In genomic region chr12:49541911-49542505, GRCh38 we compare ENCODE assay signal across 18 cellular contexts.
"Had no signal": no experiment of that assay in that cellular context is flagged by ENCODE, and none has a peak within 500 bp of the region (broad histone marks: within the 10 kb centered on the region; RNA-seq: fewer than 3 reads in every experiment).

No MANE protein-coding gene starts in this region.

- H3K27ac Mint-ChIP-seq: activated B cell treated with CpG ODN at 0.5 μM for 24 hours; activated naive CD4-positive, alpha-beta T cell treated with anti-CD3 and anti-CD28 coated beads, Interleukin-2, amount 10 ng/mL, durations not matched to agents 7 days and 5 days; activated T-helper 2 cell treated with anti-CD3 and anti-CD28 coated beads, Interferon-gamma antibody, Interleukin-2, Interleukin-4, amounts not matched to agents 10 μg/mL and 5 μg/mL and 100 μg/mL, durations not matched to agents 14 hours and 24 hours and 36 hours had no signal

- ATAC-seq: heart right ventricle, left lobe of liver had no signal

- H3K9me3 ChIP-seq: heart right ventricle, neutrophil, right atrium auricular region, transverse colon had no signal

- H3K36me3 Mint-ChIP-seq: activated naive CD4-positive, alpha-beta T cell treated with anti-CD3 and anti-CD28 coated beads, Interleukin-2, amount 10 ng/mL, durations not matched to agents 7 days and 5 days had no signal

- H3K4me3 ChIP-seq: cardiac muscle cell, heart right ventricle, right atrium auricular region, transverse colon had no signal

- H3K4me3 Mint-ChIP-seq: activated B cell treated with CpG ODN at 0.5 μM for 24 hours; activated naive CD4-positive, alpha-beta T cell treated with anti-CD3 and anti-CD28 coated beads, Interleukin-2, amount 10 ng/mL, durations not matched to agents 7 days and 5 days had no signal

- DNase-seq: activated B cell treated with CpG ODN at 0.5 μM for 24 hours; activated CD4-positive, alpha-beta T cell treated with anti-CD3 and anti-CD28 coated beads, Interleukin-2, amount 50 U/mL, for 1 hour; activated naive CD4-positive, alpha-beta T cell treated with anti-CD3 and anti-CD28 coated beads, Interleukin-2, amount 10 ng/mL, durations not matched to agents 7 days and 5 days; activated T-cell treated with anti-CD3 and anti-CD28 coated beads for 4 hours; foreskin melanocyte; heart right ventricle; mesenchymal stem cell; stimulated activated CD4-positive, alpha-beta T cell treated with anti-CD3 and anti-CD28 coated beads, Interleukin-1b, Interleukin-23, amount 100 ng/mL, for 48 hours; stimulated activated naive CD4-positive, alpha-beta T cell; substantia nigra; transverse colon had no signal

- H3K27ac ChIP-seq: cardiac muscle cell, heart right ventricle, neutrophil, right atrium auricular region, transverse colon had no signal

- FAIRE-seq: islet of Langerhans, TTC549 had no signal

- H3K9me3 Mint-ChIP-seq: activated B cell treated with CpG ODN at 0.5 μM for 24 hours; activated naive CD4-positive, alpha-beta T cell treated with anti-CD3 and anti-CD28 coated beads, Interleukin-2, amount 10 ng/mL, durations not matched to agents 7 days and 5 days; activated T-helper 2 cell treated with anti-CD3 and anti-CD28 coated beads, Interferon-gamma antibody, Interleukin-2, Interleukin-4, amounts not matched to agents 10 μg/mL and 5 μg/mL and 100 μg/mL, durations not matched to agents 14 hours and 24 hours and 36 hours had no signal

- H3K36me3 ChIP-seq: cardiac muscle cell, heart right ventricle, neutrophil, right atrium auricular region, transverse colon had no signal
